25 cellular contexts compared by ENCODE assay signal in genomic region chr13:37889102-37889501, GRCh38. TPM values are rescaled to one million over a fixed set of nuclear protein-coding genes. Genes with fewer than 3 reads are reported as not detected.
DNase-seq lines count a peak whose midpoint lies in the region; ATAC-seq and TF ChIP-seq lines count a peak whose summit lies in the region.
"Had no signal": no experiment of that assay in that cellular context is flagged by ENCODE, and none has a peak within 500 bp of the region (broad histone marks: within the 10 kb centered on the region; RNA-seq: fewer than 3 reads in every experiment).

No MANE protein-coding gene starts in this region.

- H3K27me3 ChIP-seq in breast epithelium (no peaks in the 10 kb centered on the region), uterus (no peaks in the 10 kb centered on the region), right atrium auricular region (no peaks in the 10 kb centered on the region)
- H3K27me3 ChIP-seq: esophagus muscularis mucosa, hepatocyte, spleen had no signal

- no peak overlapping the region for H3K4me3 Mint-ChIP-seq in MCF 10A (ENCODE audit: unreplicated experiment)
- no peak overlapping the region for H3K4me3 Mint-ChIP-seq in activated CD8-positive, alpha-beta T cell treated with anti-CD3 and anti-CD28 coated beads, Interleukin-2, amount 10 ng/mL, durations not matched to agents 7 days and 5 days
- H3K4me3 Mint-ChIP-seq: activated CD4-positive, alpha-beta memory T cell treated with anti-CD3 and anti-CD28 coated beads, Interleukin-2, amount 10 ng/mL, durations not matched to agents 7 days and 5 days; activated naive CD4-positive, alpha-beta T cell treated with anti-CD3 and anti-CD28 coated beads, Interleukin-2, amount 50 U/mL, for 24 hours; activated T-cell treated with anti-CD3 and anti-CD28 coated beads, Interleukin-2, amount 50 U/mL, for 4 hours; brain; nephron; T-helper 1 cell treated with Interleukin-12 subunit alpha and Interleukin-12 subunit beta and Interleukin-4 antibody, amounts not matched to agents 30 μg/mL and 1 μg/mL, for 36 hours had no signal

- no peaks in the 10 kb centered on the region for H3K4me1 Mint-ChIP-seq in MCF 10A (ENCODE audit: insufficient read depth, unreplicated experiment)
- H3K4me1 Mint-ChIP-seq in activated CD8-positive, alpha-beta T cell treated with anti-CD3 and anti-CD28 coated beads, Interleukin-2, amount 10 ng/mL, durations not matched to agents 7 days and 5 days (ENCODE audit: low read depth), result no peaks in the 10 kb centered on the region
- H3K4me1 Mint-ChIP-seq: activated CD4-positive, alpha-beta memory T cell treated with anti-CD3 and anti-CD28 coated beads, Interleukin-2, amount 10 ng/mL, durations not matched to agents 7 days and 5 days; activated naive CD4-positive, alpha-beta T cell treated with anti-CD3 and anti-CD28 coated beads, Interleukin-2, amount 50 U/mL, for 24 hours; nephron had no signal

- DNase-seq in MCF 10A (ENCODE audit: unreplicated experiment), result peak; percentile 4
- no peak for DNase-seq in breast epithelium (ENCODE audit: low spot score in 2 of 2)
- DNase-seq in fibroblast of mammary gland (ENCODE audit: low read depth), result peak; percentile 28
- no peak for DNase-seq in uterus
- no peak for DNase-seq in activated CD8-positive, alpha-beta T cell treated with anti-CD3 and anti-CD28 coated beads, Interleukin-2, amount 10 ng/mL, durations not matched to agents 7 days and 5 days
- no peak for DNase-seq in right atrium auricular region (ENCODE audit: low spot score)
- DNase-seq: 8988T; activated CD4-positive, alpha-beta memory T cell treated with anti-CD3 and anti-CD28 coated beads, Interleukin-2, amount 10 ng/mL, durations not matched to agents 7 days and 5 days; activated T-cell treated with anti-CD3 and anti-CD28 coated beads, Interleukin-2, amount 50 U/mL, for 4 hours; C1 segment of cervical spinal cord; islet precursor cell; NCI-H1048; NCI-H510A treated with DMSO at 0.1 percent for 48 hours; SHP77; spleen; WERI-Rb-1 had no signal

- intact Hi-C loops in MCF 10A (cut with micrococcal nuclease) (no loop called here), breast epithelium (cut with DNase I; ENCODE audit: low total_unique reads) (no loop called here), uterus (cut with DNase I; ENCODE audit: low total_unique reads) (no loop called here)

- H3K27ac ChIP-seq in breast epithelium (no peak overlapping the region), uterus (peak overlapping the region; percentile 24 to 55), right atrium auricular region (no peak overlapping the region)
- H3K27ac ChIP-seq: esophagus muscularis mucosa, hepatocyte, prostate gland, spleen, WERI-Rb-1 had no signal

- no peak for ATAC-seq in activated CD8-positive, alpha-beta T cell treated with anti-CD3 and anti-CD28 coated beads, Interleukin-2, amount 10 ng/mL, durations not matched to agents 7 days and 5 days
- no peak for ATAC-seq in GM21526 (IDR thresholded peaks at IDR 0.05; ENCODE audit: low FRiP score, unreplicated experiment)
- ATAC-seq: activated T-cell treated with anti-CD3 and anti-CD28 coated beads, Interleukin-2, amount 50 U/mL, for 4 hours had no signal

- no peaks in the 10 kb centered on the region for H3K4me1 ChIP-seq in breast epithelium
- peaks cover 0 to 4% of the 10 kb centered on the region in 2 donors for H3K4me1 ChIP-seq in uterus
- no peaks in the 10 kb centered on the region for H3K4me1 ChIP-seq in right atrium auricular region
- H3K4me1 ChIP-seq: esophagus muscularis mucosa, prostate gland, spleen had no signal

- no peaks in the 10 kb centered on the region for H3K27me3 Mint-ChIP-seq in MCF 10A (ENCODE audit: insufficient read depth, unreplicated experiment)
- no peaks in the 10 kb centered on the region for H3K27me3 Mint-ChIP-seq in activated CD8-positive, alpha-beta T cell treated with anti-CD3 and anti-CD28 coated beads, Interleukin-2, amount 10 ng/mL, durations not matched to agents 7 days and 5 days (ENCODE audit: low read depth)
- H3K27me3 Mint-ChIP-seq: activated CD4-positive, alpha-beta memory T cell treated with anti-CD3 and anti-CD28 coated beads, Interleukin-2, amount 10 ng/mL, durations not matched to agents 7 days and 5 days; brain had no signal

- no TSS peak for BruUV-seq in MCF 10A (replicated peaks; lab: Mats Ljungman, UMichigan)

- no peak overlapping the region for H3K27ac Mint-ChIP-seq in MCF 10A (ENCODE audit: low read depth, unreplicated experiment)
- no peak overlapping the region for H3K27ac Mint-ChIP-seq in activated CD8-positive, alpha-beta T cell treated with anti-CD3 and anti-CD28 coated beads, Interleukin-2, amount 10 ng/mL, durations not matched to agents 7 days and 5 days
- H3K27ac Mint-ChIP-seq: activated CD4-positive, alpha-beta memory T cell treated with anti-CD3 and anti-CD28 coated beads, Interleukin-2, amount 10 ng/mL, durations not matched to agents 7 days and 5 days; activated naive CD4-positive, alpha-beta T cell treated with anti-CD3 and anti-CD28 coated beads, Interleukin-2, amount 50 U/mL, for 24 hours; brain; nephron; T-helper 1 cell treated with Interleukin-12 subunit alpha and Interleukin-12 subunit beta and Interleukin-4 antibody, amounts not matched to agents 30 μg/mL and 1 μg/mL, for 36 hours had no signal

- TF ChIP-seq POLR2A in breast epithelium (IDR thresholded peaks at IDR 0.05) (no peak), uterus (IDR thresholded peaks at IDR 0.05) (no peak)

- TF ChIP-seq CTCF in MCF 10A (IDR thresholded peaks at IDR 0.05; ENCODE audit: unreplicated experiment), result no peak
- no peak for TF ChIP-seq CTCF in breast epithelium (IDR thresholded peaks at IDR 0.05)
- TF ChIP-seq CTCF in WI38 (IDR thresholded peaks at IDR 0.05; ENCODE audit: low read depth, low read length), result no peak
- no peak for TF ChIP-seq CTCF in fibroblast of mammary gland (conservative IDR thresholded peaks at IDR 0.05; ENCODE audit: control insufficient read depth, insufficient read depth, low read depth, low read length)
- no peak for TF ChIP-seq CTCF in uterus (IDR thresholded peaks at IDR 0.05)
- no peak for TF ChIP-seq CTCF in right atrium auricular region (IDR thresholded peaks at IDR 0.05)

- H3K36me3 ChIP-seq in breast epithelium (no peaks in the 10 kb centered on the region), uterus (no peaks in the 10 kb centered on the region), right atrium auricular region (no peaks in the 10 kb centered on the region)
- H3K36me3 ChIP-seq: esophagus muscularis mucosa, prostate gland, spleen, WERI-Rb-1 had no signal

- CTCF ChIA-PET in MCF 10A (lab: Yijun Ruan, JAX), result interaction anchor here (0.7 to 1.0 kb wide), 3 partner anchors 19 to 706 kb away, joined by 3 read pairs; partner anchors contain the start of gene TRPC4
- CTCF ChIA-PET in activated CD8-positive, alpha-beta T cell treated with anti-CD3 and anti-CD28 coated beads, Interleukin-2, amount 10 ng/mL, durations not matched to agents 7 days and 5 days (lab: Charles Lee), result no interaction called here

- POLR2A ChIA-PET in MCF 10A (lab: Yijun Ruan, JAX), result interaction anchor here (1.4 kb wide), 1 partner anchor 10 kb away, joined by 4 read pairs; no protein-coding TSS in a partner anchor
- POLR2A ChIA-PET in activated CD8-positive, alpha-beta T cell treated with anti-CD3 and anti-CD28 coated beads, Interleukin-2, amount 10 ng/mL, durations not matched to agents 7 days and 5 days (lab: Charles Lee), result no interaction called here

- no peaks in the 10 kb centered on the region for H3K36me3 Mint-ChIP-seq in MCF 10A (ENCODE audit: insufficient read depth, unreplicated experiment)
- H3K36me3 Mint-ChIP-seq in activated CD8-positive, alpha-beta T cell treated with anti-CD3 and anti-CD28 coated beads, Interleukin-2, amount 10 ng/mL, durations not matched to agents 7 days and 5 days (ENCODE audit: low read depth), result no peaks in the 10 kb centered on the region
- H3K36me3 Mint-ChIP-seq: activated naive CD4-positive, alpha-beta T cell treated with anti-CD3 and anti-CD28 coated beads, Interleukin-2, amount 50 U/mL, for 24 hours; brain had no signal

- no peaks in the 10 kb centered on the region for H3K9me3 Mint-ChIP-seq in MCF 10A (ENCODE audit: unreplicated experiment)
- peaks cover 4% of the 10 kb centered on the region for H3K9me3 Mint-ChIP-seq in activated CD8-positive, alpha-beta T cell treated with anti-CD3 and anti-CD28 coated beads, Interleukin-2, amount 10 ng/mL, durations not matched to agents 7 days and 5 days (ENCODE audit: insufficient read depth)
- H3K9me3 Mint-ChIP-seq: activated CD4-positive, alpha-beta memory T cell treated with anti-CD3 and anti-CD28 coated beads, Interleukin-2, amount 10 ng/mL, durations not matched to agents 7 days and 5 days; activated naive CD4-positive, alpha-beta T cell treated with anti-CD3 and anti-CD28 coated beads, Interleukin-2, amount 50 U/mL, for 24 hours; brain; nephron had no signal

- H3K9me3 ChIP-seq in breast epithelium (no peaks in the 10 kb centered on the region), uterus (no peaks in the 10 kb centered on the region), right atrium auricular region (no peaks in the 10 kb centered on the region)
- H3K9me3 ChIP-seq: esophagus muscularis mucosa, prostate gland, spleen had no signal

- H3K4me3 ChIP-seq in breast epithelium (no peak overlapping the region), WI38 (ENCODE audit: low read depth, low read length) (peak overlapping the region; percentile 20), fibroblast of mammary gland (ENCODE audit: control insufficient read depth, low read depth, low read length) (no peak overlapping the region), uterus (no peak overlapping the region), right atrium auricular region (no peak overlapping the region)
- H3K4me3 ChIP-seq: esophagus muscularis mucosa, hepatocyte, prostate gland, spleen had no signal

RNA-seq across cellular contexts. Expression of gene TRPC4, which starts 19.5 kb away (rescaled TPM):
- not detected in 2 replicates for total RNA-seq in MCF 10A (2022)
- total RNA-seq in breast epithelium, result under 1 TPM; 0.29 to 0.98 (median 0.32) TPM
- total RNA-seq in uterus, result 10 to 100 TPM in 3 of 4 donors, 1 to 10 TPM in 1; 2.4 to 13.4 (median 12.9) TPM
- not detected for total RNA-seq in activated CD8-positive, alpha-beta T cell treated with anti-CD3 and anti-CD28 coated beads, Interleukin-2, amount 10 ng/mL, durations not matched to agents 7 days and 5 days
- 1 to 10 TPM in 1 of 2 donors, under 1 TPM in 1; 0.48 to 1.7 TPM for total RNA-seq in right atrium auricular region
- total RNA-seq: activated CD4-positive, alpha-beta memory T cell treated with anti-CD3 and anti-CD28 coated beads, Interleukin-2, amount 10 ng/mL, durations not matched to agents 7 days and 5 days; activated T-cell treated with anti-CD3 and anti-CD28 coated beads, Interleukin-2, amount 50 U/mL, for 4 hours had no signal

Comparison
In these comparisons a context has a peak if more than half of its experiments do, and no peak if none do; other contexts are left out.
1. DNase-seq: peak in MCF 10A (single experiment) and fibroblast of mammary gland (single experiment); none in breast epithelium (0 of 2), uterus (0 of 2), activated CD8-positive, alpha-beta T cell treated with anti-CD3 and anti-CD28 coated beads, Interleukin-2, amount 10 ng/mL, durations not matched to agents 7 days and 5 days (single experiment) and right atrium auricular region (single experiment).
2. H3K27ac ChIP-seq: peak in uterus (2 of 2); none in breast epithelium (0 of 2) and right atrium auricular region (0 of 2).